ENCODE assay signal across 14 cellular contexts in genomic region chr17:1746975-1747543, GRCh38. TPM values are rescaled to one million over a fixed set of nuclear protein-coding genes. Genes with fewer than 3 reads are reported as not detected.
A peak's percentile ranks its signal among the peaks of the same experiment; 100 is the strongest.
DNase-seq lines count a peak whose midpoint lies in the region; ATAC-seq and TF ChIP-seq lines count a peak whose summit lies in the region.
"Had no signal": no experiment of that assay in that cellular context is flagged by ENCODE, and none has a peak within 500 bp of the region (broad histone marks: within the 10 kb centered on the region; RNA-seq: fewer than 3 reads in every experiment).

No MANE protein-coding gene starts in this region.

- H3K27ac Mint-ChIP-seq in GM23338 (no peak overlapping the region), osteocyte (ENCODE audit: unreplicated experiment) (no peak overlapping the region)
- H3K27ac Mint-ChIP-seq: effector memory CD8-positive, alpha-beta T cell had no signal

- WGBS in gastroesophageal sphincter (ENCODE audit: low coverage in 1 of 2), 2 donors = 55 to 75% methylated on average over 7 to 8 of the region's 22 CpGs

- ATAC-seq in GM23338 (peak; percentile 79), gastroesophageal sphincter (peak; percentile 83), SK-N-SH treated with all-trans-retinoic acid at 6 μM for 48 hours (no peak)
- ATAC-seq: effector memory CD8-positive, alpha-beta T cell; naive thymus-derived CD4-positive, alpha-beta T cell had no signal

- H3K27me3 ChIP-seq in GM23338 (ENCODE audit: insufficient read depth) = no peaks in the 10 kb centered on the region
- H3K27me3 ChIP-seq in WERI-Rb-1 (ENCODE audit: insufficient read depth, low read depth, severe bottlenecking) = no peaks in the 10 kb centered on the region
- H3K27me3 ChIP-seq in gastroesophageal sphincter = no peaks in the 10 kb centered on the region

- H3K36me3 Mint-ChIP-seq in GM23338 (ENCODE audit: low read depth) (no peaks in the 10 kb centered on the region), osteocyte (ENCODE audit: unreplicated experiment) (no peaks in the 10 kb centered on the region)
- H3K36me3 Mint-ChIP-seq: naive thymus-derived CD4-positive, alpha-beta T cell had no signal

- H3K36me3 ChIP-seq in GM23338 (ENCODE audit: insufficient read depth) = no peaks in the 10 kb centered on the region
- H3K36me3 ChIP-seq in WERI-Rb-1 = no peaks in the 10 kb centered on the region
- no peaks in the 10 kb centered on the region for H3K36me3 ChIP-seq in gastroesophageal sphincter

- H3K4me1 Mint-ChIP-seq in GM23338 (peaks cover 2% of the 10 kb centered on the region; the same call in 1 of the 3 replicates), osteocyte (ENCODE audit: unreplicated experiment) (peaks cover 13% of the 10 kb centered on the region)

- DNase-seq in GM23338 (ENCODE audit: low spot score) (peak; percentile 64), WERI-Rb-1 (peak; percentile 79), osteocyte (ENCODE audit: extremely low spot score, unreplicated experiment) (peak; percentile 81), NCI-H345 treated with DMSO at 0.1 percent for 48 hours (lab: John Stamatoyannopoulos, UW; ENCODE audit: unreplicated experiment) (no peak), AG20443 (ENCODE audit: low spot score) (no peak), GDM1 (lab: John Stamatoyannopoulos, UW) (no peak)
- DNase-seq: AML-193; anterior cingulate cortex; effector memory CD8-positive, alpha-beta T cell; MM.1S; naive thymus-derived CD4-positive, alpha-beta T cell; NCI-H345 had no signal

- H3K27me3 Mint-ChIP-seq in GM23338 (ENCODE audit: insufficient read depth, low read depth, poor library complexity) (peaks cover 8% of the 10 kb centered on the region), osteocyte (ENCODE audit: unreplicated experiment) (no peaks in the 10 kb centered on the region)
- H3K27me3 Mint-ChIP-seq: effector memory CD8-positive, alpha-beta T cell; naive thymus-derived CD4-positive, alpha-beta T cell had no signal

- H2AFZ ChIP-seq in GM23338 = peak overlapping the region; percentile 90; the same call in 1 of the 2 replicates

- H3K4me2 ChIP-seq in GM23338 = peak overlapping the region; percentile 14; the same call in 1 of the 2 replicates

- TF ChIP-seq CTCF in GM23338 (conservative IDR thresholded peaks at IDR 0.05; ENCODE audit: low read depth in 2 of 2) (no peak), WERI-Rb-1 (IDR thresholded peaks at IDR 0.05; ENCODE audit: low read depth, low read length) (no peak), gastroesophageal sphincter (IDR thresholded peaks at IDR 0.05) (no peak), osteocyte (IDR thresholded peaks at IDR 0.05) (no peak)

- no peaks in the 10 kb centered on the region for H3K9me3 ChIP-seq in WERI-Rb-1 (ENCODE audit: severe bottlenecking)
- H3K9me3 ChIP-seq in gastroesophageal sphincter = no peaks in the 10 kb centered on the region

- H3K79me2 ChIP-seq in GM23338 (replicated peaks; ENCODE audit: insufficient read depth) = no peaks in the 10 kb centered on the region

- TF ChIP-seq POLR2A in gastroesophageal sphincter (IDR thresholded peaks at IDR 0.05) = no peak

- H3K9me2 ChIP-seq in GM23338 (ENCODE audit: insufficient read depth) = no peaks in the 10 kb centered on the region

- peak; percentile 32 for TF ChIP-seq EP300 in gastroesophageal sphincter (IDR thresholded peaks at IDR 0.05)

- no peak overlapping the region for H3K4me3 Mint-ChIP-seq in GM23338
- H3K4me3 Mint-ChIP-seq in osteocyte (ENCODE audit: unreplicated experiment) = no peak overlapping the region
- H3K4me3 Mint-ChIP-seq: effector memory CD8-positive, alpha-beta T cell; naive thymus-derived CD4-positive, alpha-beta T cell had no signal

- no peak overlapping the region for H3K27ac ChIP-seq in GM23338 (ENCODE audit: low read depth)
- H3K27ac ChIP-seq in WERI-Rb-1 = peak overlapping the region; percentile 53
- H3K27ac ChIP-seq in gastroesophageal sphincter = peak overlapping the region in 3 of 4 donors; percentile 45 to 56 (median 48)

- H4K20me1 ChIP-seq in GM23338 (replicated peaks; ENCODE audit: insufficient read depth) = no peaks in the 10 kb centered on the region

- H3F3A ChIP-seq in GM23338 (replicated peaks; ENCODE audit: low read depth) = no peaks in the 10 kb centered on the region; the same call in 1 of the 2 replicates

- H3K4me1 ChIP-seq in GM23338 (ENCODE audit: insufficient read depth) (no peaks in the 10 kb centered on the region), gastroesophageal sphincter (peaks cover 0 to 7% (median 0%) of the 10 kb centered on the region in 3 donors)

- H3K9me3 Mint-ChIP-seq in GM23338 = peaks cover 5% of the 10 kb centered on the region; the same call in 2 of the 3 replicates
- no peaks in the 10 kb centered on the region for H3K9me3 Mint-ChIP-seq in osteocyte (ENCODE audit: unreplicated experiment)
- H3K9me3 Mint-ChIP-seq: effector memory CD8-positive, alpha-beta T cell; naive thymus-derived CD4-positive, alpha-beta T cell had no signal

- H3K4me3 ChIP-seq in GM23338 (no peak overlapping the region), WERI-Rb-1 (ENCODE audit: low read depth, low read length) (no peak overlapping the region), gastroesophageal sphincter (no peak overlapping the region)

TF ChIP-seq in GM23338, 12 proteins besides CTCF, POLR2A, EP300 and RAD21:
- no peak for TF ChIP-seq EZH2 (IDR thresholded peaks at IDR 0.05; ENCODE audit: low read depth, unreplicated experiment)
- no peak for TF ChIP-seq POLR2AphosphoS5 (IDR thresholded peaks at IDR 0.05; ENCODE audit: low read depth)
- no peak for TF ChIP-seq EZH2phosphoT487 (IDR thresholded peaks at IDR 0.05; ENCODE audit: unreplicated experiment)
- TF ChIP-seq CREB1 (CRISPR knock-in tag; IDR thresholded peaks at IDR 0.05; ENCODE audit: low read depth) = no peak
- TF ChIP-seq STAT1 (IDR thresholded peaks at IDR 0.05; ENCODE audit: unreplicated experiment) = no peak
- no peak for TF ChIP-seq JUNB (IDR thresholded peaks at IDR 0.05; ENCODE audit: unreplicated experiment)
TF ChIP-seq in GM23338: peak in this region for 0.

TF ChIP-seq in SK-N-SH treated with all-trans-retinoic acid at 6 μM for 48 hours, 23 proteins besides CTCF, POLR2A, EP300 and RAD21:
- TF ChIP-seq TOX (CRISPR knock-in tag; IDR thresholded peaks at IDR 0.05; ENCODE audit: borderline replicate concordance) (no peak), PATZ1 (CRISPR knock-in tag; IDR thresholded peaks at IDR 0.05; ENCODE audit: borderline replicate concordance) (no peak), ZFP30 (CRISPR knock-in tag; IDR thresholded peaks at IDR 0.05) (no peak), ZNF70 (CRISPR knock-in tag; IDR thresholded peaks at IDR 0.05) (no peak), ARNTL (CRISPR knock-in tag; IDR thresholded peaks at IDR 0.05; ENCODE audit: borderline replicate concordance, low read depth) (no peak), ISL1 (CRISPR knock-in tag; IDR thresholded peaks at IDR 0.05) (no peak), ZNF565 (CRISPR knock-in tag; conservative IDR thresholded peaks at IDR 0.05; ENCODE audit: low read depth) (no peak), PPARA (CRISPR knock-in tag; IDR thresholded peaks at IDR 0.05; ENCODE audit: borderline replicate concordance) (no peak), ESRRG (CRISPR knock-in tag; IDR thresholded peaks at IDR 0.05) (no peak), CSDC2 (CRISPR knock-in tag; IDR thresholded peaks at IDR 0.05) (no peak), TCF4 (CRISPR knock-in tag; IDR thresholded peaks at IDR 0.05; ENCODE audit: borderline replicate concordance) (no peak), ZNF8 (CRISPR knock-in tag; IDR thresholded peaks at IDR 0.05) (no peak), RARB (CRISPR knock-in tag; IDR thresholded peaks at IDR 0.05) (no peak)
TF ChIP-seq in SK-N-SH treated with all-trans-retinoic acid at 6 μM for 48 hours: peak in this region for 0.

RNA-seq across cellular contexts. Expression of gene SERPINF2, which starts 4.4 kb away (rescaled TPM):
- 0.47 and 0.66 TPM in 2 replicates for total RNA-seq in GM23338 (2014; rRNA removed; shearing (Covaris generic))
- 1.2 and 1.5 TPM in 2 replicates for polyA plus RNA-seq in GM23338 (2016; fragmentation: Nextera tagmentation; extraction: Ambion mirVana)
- 1 to 10 TPM; 2.0 to 7.6 (median 5.1) TPM for total RNA-seq in gastroesophageal sphincter
- total RNA-seq in osteocyte = 0.38 and 0.50 TPM in 2 replicates
- polyA plus RNA-seq: naive thymus-derived CD4-positive, alpha-beta T cell had no signal

RNA-seq across cellular contexts. Expression of gene SERPINF1, which starts 14.8 kb away (rescaled TPM):
- total RNA-seq in GM23338 (2014; rRNA removed; shearing (Covaris generic)) = 40.7 and 41.4 TPM in 2 replicates
- polyA plus RNA-seq in GM23338 (2016; fragmentation: Nextera tagmentation; extraction: Ambion mirVana) = 22.1 and 24.4 TPM in 2 replicates
- total RNA-seq in gastroesophageal sphincter (100 to 1,000 TPM; 136 to 634 (median 302) TPM), osteocyte (164 and 175 TPM in 2 replicates)

RNA-seq across cellular contexts. Expression of gene WDR81, which starts 22.6 kb away (rescaled TPM):
- 14.5 and 17.6 TPM in 2 replicates for total RNA-seq in GM23338 (2014; rRNA removed; shearing (Covaris generic))
- 3.5 and 3.7 TPM in 2 replicates for polyA plus RNA-seq in GM23338 (2016; fragmentation: Nextera tagmentation; extraction: Ambion mirVana)
- 10 to 100 TPM; 21.8 to 44.1 (median 32.2) TPM for total RNA-seq in gastroesophageal sphincter
- total RNA-seq in osteocyte = 30.8 and 33.3 TPM in 2 replicates

RNA-seq across cellular contexts. Expression of gene TLCD2, which starts 36.9 kb away (rescaled TPM):
- 0.58 and 1.4 TPM in 2 replicates for total RNA-seq in GM23338 (2014; rRNA removed; shearing (Covaris generic))
- 0.64 and 0.70 TPM in 2 replicates for polyA plus RNA-seq in GM23338 (2016; fragmentation: Nextera tagmentation; extraction: Ambion mirVana)
- total RNA-seq in gastroesophageal sphincter (1 to 10 TPM; 4.2 to 5.1 (median 4.8) TPM), osteocyte (4.2 and 4.7 TPM in 2 replicates)
- polyA plus RNA-seq: naive thymus-derived CD4-positive, alpha-beta T cell had no signal

Comparison
In these comparisons a context has a peak if more than half of its experiments do, and no peak if none do; other contexts are left out.
1. DNase-seq: peak in GM23338 (single experiment), WERI-Rb-1 (single experiment) and osteocyte (single experiment); none in NCI-H345 treated with DMSO at 0.1 percent for 48 hours (single experiment), AG20443 (single experiment) and GDM1 (single experiment).